Comparison of ENCODE assay signal across 1 cellular context in the genomic region with DNA sequence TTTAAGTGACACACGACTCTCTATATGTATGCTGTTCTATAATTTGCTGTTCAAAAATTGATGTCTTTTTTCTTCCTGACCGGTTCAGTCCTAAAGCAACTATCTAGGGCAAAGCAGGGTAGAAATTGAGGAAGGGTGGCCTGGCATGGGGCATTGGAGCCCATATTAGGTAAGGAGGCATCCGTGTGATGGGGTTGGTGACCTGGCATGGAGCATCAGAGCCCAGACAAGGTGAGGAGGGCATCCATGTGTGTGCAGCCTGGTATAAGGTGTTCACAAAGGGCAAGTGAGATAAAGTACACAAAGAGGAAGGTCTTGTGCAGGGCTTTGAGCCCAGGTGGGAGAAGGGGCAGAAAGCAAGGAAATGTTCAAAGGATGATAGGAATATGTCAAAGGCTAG.
TF ChIP-seq lines count a peak whose summit lies in the region.

No MANE protein-coding gene starts in this region.

TF ChIP-seq in HCT116, 20 proteins besides CTCF, POLR2A, EP300 and RAD21 (continued from another document):
- TF ChIP-seq, protein P1, sequence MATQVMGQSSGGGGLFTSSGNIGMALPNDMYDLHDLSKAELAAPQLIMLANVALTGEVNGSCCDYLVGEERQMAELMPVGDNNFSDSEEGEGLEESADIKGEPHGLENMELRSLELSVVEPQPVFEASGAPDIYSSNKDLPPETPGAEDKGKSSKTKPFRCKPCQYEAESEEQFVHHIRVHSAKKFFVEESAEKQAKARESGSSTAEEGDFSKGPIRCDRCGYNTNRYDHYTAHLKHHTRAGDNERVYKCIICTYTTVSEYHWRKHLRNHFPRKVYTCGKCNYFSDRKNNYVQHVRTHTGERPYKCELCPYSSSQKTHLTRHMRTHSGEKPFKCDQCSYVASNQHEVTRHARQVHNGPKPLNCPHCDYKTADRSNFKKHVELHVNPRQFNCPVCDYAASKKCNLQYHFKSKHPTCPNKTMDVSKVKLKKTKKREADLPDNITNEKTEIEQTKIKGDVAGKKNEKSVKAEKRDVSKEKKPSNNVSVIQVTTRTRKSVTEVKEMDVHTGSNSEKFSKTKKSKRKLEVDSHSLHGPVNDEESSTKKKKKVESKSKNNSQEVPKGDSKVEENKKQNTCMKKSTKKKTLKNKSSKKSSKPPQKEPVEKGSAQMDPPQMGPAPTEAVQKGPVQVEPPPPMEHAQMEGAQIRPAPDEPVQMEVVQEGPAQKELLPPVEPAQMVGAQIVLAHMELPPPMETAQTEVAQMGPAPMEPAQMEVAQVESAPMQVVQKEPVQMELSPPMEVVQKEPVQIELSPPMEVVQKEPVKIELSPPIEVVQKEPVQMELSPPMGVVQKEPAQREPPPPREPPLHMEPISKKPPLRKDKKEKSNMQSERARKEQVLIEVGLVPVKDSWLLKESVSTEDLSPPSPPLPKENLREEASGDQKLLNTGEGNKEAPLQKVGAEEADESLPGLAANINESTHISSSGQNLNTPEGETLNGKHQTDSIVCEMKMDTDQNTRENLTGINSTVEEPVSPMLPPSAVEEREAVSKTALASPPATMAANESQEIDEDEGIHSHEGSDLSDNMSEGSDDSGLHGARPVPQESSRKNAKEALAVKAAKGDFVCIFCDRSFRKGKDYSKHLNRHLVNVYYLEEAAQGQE (IDR thresholded peaks at IDR 0.05; ENCODE audit: low read depth): no peak
- no peak for TF ChIP-seq POLR2AphosphoS5 (IDR thresholded peaks at IDR 0.05; ENCODE audit: low read depth, low read length)
- TF ChIP-seq ZNF274 (IDR thresholded peaks at IDR 0.05; ENCODE audit: low read depth, low read length): no peak
- TF ChIP-seq, protein P2, sequence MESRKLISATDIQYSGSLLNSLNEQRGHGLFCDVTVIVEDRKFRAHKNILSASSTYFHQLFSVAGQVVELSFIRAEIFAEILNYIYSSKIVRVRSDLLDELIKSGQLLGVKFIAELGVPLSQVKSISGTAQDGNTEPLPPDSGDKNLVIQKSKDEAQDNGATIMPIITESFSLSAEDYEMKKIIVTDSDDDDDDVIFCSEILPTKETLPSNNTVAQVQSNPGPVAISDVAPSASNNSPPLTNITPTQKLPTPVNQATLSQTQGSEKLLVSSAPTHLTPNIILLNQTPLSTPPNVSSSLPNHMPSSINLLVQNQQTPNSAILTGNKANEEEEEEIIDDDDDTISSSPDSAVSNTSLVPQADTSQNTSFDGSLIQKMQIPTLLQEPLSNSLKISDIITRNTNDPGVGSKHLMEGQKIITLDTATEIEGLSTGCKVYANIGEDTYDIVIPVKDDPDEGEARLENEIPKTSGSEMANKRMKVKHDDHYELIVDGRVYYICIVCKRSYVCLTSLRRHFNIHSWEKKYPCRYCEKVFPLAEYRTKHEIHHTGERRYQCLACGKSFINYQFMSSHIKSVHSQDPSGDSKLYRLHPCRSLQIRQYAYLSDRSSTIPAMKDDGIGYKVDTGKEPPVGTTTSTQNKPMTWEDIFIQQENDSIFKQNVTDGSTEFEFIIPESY (IDR thresholded peaks at IDR 0.05; ENCODE audit: extremely low read depth, insufficient replicate concordance, low read length): no peak
- TF ChIP-seq FOSL1 (IDR thresholded peaks at IDR 0.05; ENCODE audit: low read depth): no peak
- no peak for TF ChIP-seq TCF7L2 (IDR thresholded peaks at IDR 0.05; ENCODE audit: borderline replicate concordance, extremely low read depth, insufficient read depth, insufficient read length)
- TF ChIP-seq ZFX (IDR thresholded peaks at IDR 0.05): no peak
- TF ChIP-seq SRF (IDR thresholded peaks at IDR 0.05; ENCODE audit: low read depth): no peak
- TF ChIP-seq, protein P3, sequence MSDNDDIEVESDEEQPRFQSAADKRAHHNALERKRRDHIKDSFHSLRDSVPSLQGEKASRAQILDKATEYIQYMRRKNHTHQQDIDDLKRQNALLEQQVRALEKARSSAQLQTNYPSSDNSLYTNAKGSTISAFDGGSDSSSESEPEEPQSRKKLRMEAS (IDR thresholded peaks at IDR 0.05): no peak
- TF ChIP-seq, protein P4, sequence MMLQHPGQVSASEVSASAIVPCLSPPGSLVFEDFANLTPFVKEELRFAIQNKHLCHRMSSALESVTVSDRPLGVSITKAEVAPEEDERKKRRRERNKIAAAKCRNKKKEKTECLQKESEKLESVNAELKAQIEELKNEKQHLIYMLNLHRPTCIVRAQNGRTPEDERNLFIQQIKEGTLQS (IDR thresholded peaks at IDR 0.05): no peak
- no peak for TF ChIP-seq CEBPB (IDR thresholded peaks at IDR 0.05; ENCODE audit: low read depth)
- TF ChIP-seq YY1 (IDR thresholded peaks at IDR 0.05; ENCODE audit: extremely low read depth, insufficient replicate concordance, low read depth, low read length): no peak
- no peak for TF ChIP-seq ELF1 (IDR thresholded peaks at IDR 0.05; ENCODE audit: borderline replicate concordance, low read depth)
